ENCODE assay signal across 26 cellular contexts in genomic region chr2:210863283-210863682, GRCh38.
DNase-seq lines count a peak whose midpoint lies in the region; ATAC-seq, FAIRE-seq and TF ChIP-seq lines count a peak whose summit lies in the region.
"Had no signal": no experiment of that assay in that cellular context is flagged by ENCODE, and none has a peak within 500 bp of the region (broad histone marks: within the 10 kb centered on the region; RNA-seq: fewer than 3 reads in every experiment).

No MANE protein-coding gene starts in this region.

- H3K4me3 ChIP-seq in A549 (no peak overlapping the region), HUES48 (ENCODE audit: low read depth, low read length) (no peak overlapping the region), osteoblast (ENCODE audit: insufficient read depth, low read length) (no peak overlapping the region)
- H3K4me3 ChIP-seq: BLaER1, GM12878 had no signal

- no peaks in the 10 kb centered on the region for H3K4me1 ChIP-seq in A549
- peaks cover 51% of the 10 kb centered on the region for H3K4me1 ChIP-seq in HUES48 (ENCODE audit: control insufficient read depth, insufficient read depth, low read length)
- H3K4me1 ChIP-seq in osteoblast (ENCODE audit: insufficient read depth, low read length): no peaks in the 10 kb centered on the region
- H3K4me1 ChIP-seq: BLaER1 had no signal

- DNase-seq in NCI-H1694 treated with DMSO at 0.1 percent for 48 hours (lab: John Stamatoyannopoulos, UW): peak; percentile 31
- no peak for DNase-seq in NCI-H1694 (lab: John Stamatoyannopoulos, UW)
- no peak for DNase-seq in A549 (ENCODE audit: low read depth in 1 of 2, low spot score in 1 of 2)
- peak; percentile 6 for DNase-seq in osteoblast (ENCODE audit: insufficient read length, low spot score, missing footprints)
- no peak for DNase-seq in stimulated activated CD4-positive, alpha-beta T cell treated with anti-CD3 and anti-CD28 coated beads, Interleukin-2, amount 100 ng/mL, for 48 hours
- DNase-seq: ACHN; BE2C; C1 segment of cervical spinal cord; CD4-positive, alpha-beta memory T cell; CD4-positive, CD25-positive, alpha-beta regulatory T cell; CD8-positive, alpha-beta memory T cell; COR-L47; DMS 273 treated with DMSO at 0.1 percent for 48 hours; DMS153; DMS53; DMS79; DND-41; EL; GDM1 had no signal

- H3K9ac ChIP-seq in HUES48 (ENCODE audit: low read depth, low read length): no peak overlapping the region
- H3K9ac ChIP-seq: BLaER1 had no signal

- H3K27me3 ChIP-seq in HUES48 (ENCODE audit: control insufficient read depth, insufficient read depth, low read length) (no peaks in the 10 kb centered on the region), osteoblast (ENCODE audit: insufficient read depth, low read length) (no peaks in the 10 kb centered on the region)
- H3K27me3 ChIP-seq: BE2C, BLaER1 had no signal

- H3K27ac ChIP-seq in A549 (no peak overlapping the region), HUES48 (ENCODE audit: low read depth, low read length) (peak overlapping the region; percentile 7), osteoblast (ENCODE audit: low read depth, low read length) (no peak overlapping the region)
- H3K27ac ChIP-seq: 22Rv1, BLaER1 had no signal

- CTCF ChIA-PET in A549 (lab: Yijun Ruan, JAX): no interaction called here

- H3K79me2 ChIP-seq in osteoblast (ENCODE audit: insufficient read depth, low read length): no peaks in the 10 kb centered on the region

- ATAC-seq in A549 (no peak), HG03280 (IDR thresholded peaks at IDR 0.05; ENCODE audit: unreplicated experiment) (no peak)
- ATAC-seq: GM12878 had no signal

- POLR2A ChIA-PET in A549 (lab: Yijun Ruan, JAX): no interaction called here

- TF ChIP-seq CTCF in A549 (IDR thresholded peaks at IDR 0.05): no peak
- no peak for TF ChIP-seq CTCF in osteoblast (IDR thresholded peaks at IDR 0.05; ENCODE audit: extremely low read depth, low read depth, low read length)

- FAIRE-seq in A549 (lab: Jason Lieb, UNC): no peak
- FAIRE-seq: GM12878, GM12892, GM18507 had no signal

- no peak for TF ChIP-seq EP300 in A549 (IDR thresholded peaks at IDR 0.05)

- H4K20me1 ChIP-seq in osteoblast (ENCODE audit: insufficient read depth, low read length): no peaks in the 10 kb centered on the region
- H4K20me1 ChIP-seq: BLaER1 had no signal

- H2AFZ ChIP-seq in osteoblast (ENCODE audit: low read length): no peak overlapping the region

- no peak for TF ChIP-seq POLR2A in A549 (IDR thresholded peaks at IDR 0.05; ENCODE audit: low read length)

- H3K36me3 ChIP-seq in HUES48 (ENCODE audit: control insufficient read depth, insufficient read depth, low read length) (no peaks in the 10 kb centered on the region), osteoblast (ENCODE audit: insufficient read depth, low read length) (no peaks in the 10 kb centered on the region)
- H3K36me3 ChIP-seq: BE2C, BLaER1 had no signal

- H3K4me2 ChIP-seq in A549: no peak overlapping the region
- no peak overlapping the region for H3K4me2 ChIP-seq in osteoblast (ENCODE audit: insufficient read depth, low read length)
- H3K4me2 ChIP-seq: BLaER1 had no signal

- H3K9me3 ChIP-seq in A549 (no peaks in the 10 kb centered on the region), HUES48 (ENCODE audit: control insufficient read depth, insufficient read depth, low read length) (no peaks in the 10 kb centered on the region), osteoblast (ENCODE audit: low read depth, low read length) (no peaks in the 10 kb centered on the region)
- H3K9me3 ChIP-seq: BE2C, BLaER1 had no signal

- 35% methylated on average over 1 of the region's 1 CpG for WGBS in A549 (ENCODE audit: missing lambda C conversion rate)

- TF ChIP-seq RAD21 in A549 (conservative IDR thresholded peaks at IDR 0.05 in 1 of 2, IDR thresholded peaks at IDR 0.05 in 1 of 2): no peak

TF ChIP-seq in A549, 52 proteins besides CTCF, POLR2A, EP300 and RAD21:
- TF ChIP-seq HES2 (IDR thresholded peaks at IDR 0.05) (no peak), KDM1A (IDR thresholded peaks at IDR 0.05; ENCODE audit: low read depth) (no peak), ZSCAN20 (CRISPR knock-in tag; IDR thresholded peaks at IDR 0.05) (no peak), MAFK (IDR thresholded peaks at IDR 0.05; ENCODE audit: partially characterized antibody) (peak; percentile 57), GATA3 (IDR thresholded peaks at IDR 0.05; ENCODE audit: borderline replicate concordance) (no peak), SMC3 (IDR thresholded peaks at IDR 0.05) (no peak), EHF (CRISPR knock-in tag; IDR thresholded peaks at IDR 0.05) (no peak), BHLHE40 (IDR thresholded peaks at IDR 0.05; ENCODE audit: low read depth, low read length) (no peak)

Comparison
In these comparisons a context has a peak if more than half of its experiments do, and no peak if none do; other contexts are left out.
1. DNase-seq: peak in NCI-H1694 treated with DMSO at 0.1 percent for 48 hours (single experiment) and osteoblast (single experiment); none in NCI-H1694 (single experiment), A549 (0 of 2) and stimulated activated CD4-positive, alpha-beta T cell treated with anti-CD3 and anti-CD28 coated beads, Interleukin-2, amount 100 ng/mL, for 48 hours (0 of 2).